ENCODE assay signal across 8 cellular contexts in the genomic region with DNA sequence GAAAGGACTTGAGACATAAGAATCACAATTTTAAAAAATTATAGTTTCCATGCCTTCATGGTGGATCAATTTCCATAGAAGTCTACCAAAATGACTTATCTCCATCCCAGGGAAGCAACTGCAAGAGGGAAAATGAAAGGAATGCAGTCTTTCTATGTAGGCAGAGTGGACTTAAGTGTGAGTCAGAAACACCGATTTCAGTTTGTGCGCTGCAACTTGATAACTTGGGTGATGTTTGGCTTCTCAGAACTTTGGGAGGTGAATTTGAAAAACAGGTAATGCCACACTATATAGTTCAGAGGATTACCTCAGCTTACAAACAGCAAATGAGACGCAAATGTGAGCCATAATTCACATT. TPM values are rescaled to one million over a fixed set of nuclear protein-coding genes. Genes with fewer than 3 reads are reported as not detected.
DNase-seq lines count a peak whose midpoint lies in the region; ATAC-seq lines count a peak whose summit lies in the region.

No MANE protein-coding gene starts in this region.

- H3K27me3 Mint-ChIP-seq in naive thymus-derived CD4-positive, alpha-beta T cell = peaks cover 0 to 18% (median 0%) of the 10 kb centered on the region in 5 donors

- peaks cover 0 to 4% (median 0%) of the 10 kb centered on the region in 11 donors for H3K9me3 Mint-ChIP-seq in naive thymus-derived CD4-positive, alpha-beta T cell

- peak overlapping the region; percentile 83 for H3K9ac ChIP-seq in Karpas-422 (ENCODE audit: low read length)

- H3K4me3 Mint-ChIP-seq in naive thymus-derived CD4-positive, alpha-beta T cell = peak overlapping the region; percentile 90 to 99 (median 99)

- peak overlapping the region; percentile 59 for H3K4me2 ChIP-seq in Karpas-422 (ENCODE audit: low read depth, low read length, poor library complexity, severe bottlenecking)

- H3K4me1 Mint-ChIP-seq in naive thymus-derived CD4-positive, alpha-beta T cell = peaks cover 28 to 50% (median 41%) of the 10 kb centered on the region in 7 donors

- H3K27ac Mint-ChIP-seq in naive thymus-derived CD4-positive, alpha-beta T cell = peak overlapping the region; percentile 96 to 99 (median 98)

- 0 out of 2 replicates have a peak, but pooled peaks cover 2% of the 10 kb centered on the region for H3K27me3 ChIP-seq in Karpas-422 (ENCODE audit: low read length)
- H3K27me3 ChIP-seq in naive thymus-derived CD4-positive, alpha-beta T cell (ENCODE audit: control insufficient read depth in 2 of 2, insufficient read depth in 2 of 2, low read length in 2 of 2) = no peaks in the 10 kb centered on the region

- peaks cover 18% of the 10 kb centered on the region for H4K20me1 ChIP-seq in Karpas-422 (ENCODE audit: insufficient read depth, low read depth, low read length)

- DNase-seq in AG08396 (ENCODE audit: low spot score) (peak; percentile 13), Karpas-422 (no peak), NCI-H1930 (lab: John Stamatoyannopoulos, UW) (no peak)
- no peak for DNase-seq in naive thymus-derived CD4-positive, alpha-beta T cell
- DNase-seq in stimulated activated CD4-positive, alpha-beta T cell treated with anti-CD3 and anti-CD28 coated beads, Interleukin-15, amount 100 ng/mL, for 24 hours = no peak

- H3K36me3 ChIP-seq in Karpas-422 (ENCODE audit: insufficient read depth, low read length) = no peaks in the 10 kb centered on the region
- no peaks in the 10 kb centered on the region for H3K36me3 ChIP-seq in naive thymus-derived CD4-positive, alpha-beta T cell (ENCODE audit: control insufficient read depth in 2 of 3, insufficient read depth in 3 of 3, low read length in 3 of 3)

- H3K27ac ChIP-seq in Karpas-422 (ENCODE audit: low read length) = no peak overlapping the region
- H3K27ac ChIP-seq in cingulate gyrus (ENCODE audit: low read depth, low read length) = peak overlapping the region; percentile 10
- peak overlapping the region; percentile 75 for H3K27ac ChIP-seq in naive thymus-derived CD4-positive, alpha-beta T cell (ENCODE audit: low read depth, low read length)

- POLR2A ChIA-PET in naive thymus-derived CD4-positive, alpha-beta T cell (lab: Charles Lee) = interaction anchor here (1.0 to 5.3 kb wide), 8 partner anchors 10 to 736 kb away, joined by 3 to 88 read pairs (median 4); partner anchors contain the start of gene CEP120

- intact Hi-C loops in naive thymus-derived CD4-positive, alpha-beta T cell (cut with micrococcal nuclease) = loop anchor here (5.0 to 10.0 kb wide), 4 partner anchors 74 to 1549 kb away; partner anchors contain the start of genes SNX2 (in 1 of the 2), SNX24 (in 1 of the 2) and SRFBP1 (in 1 of the 2)

- CTCF ChIA-PET in naive thymus-derived CD4-positive, alpha-beta T cell (lab: Charles Lee) = no interaction called here

- no peaks in the 10 kb centered on the region for H3K9me3 ChIP-seq in Karpas-422 (ENCODE audit: low read length)
- H3K9me3 ChIP-seq in naive thymus-derived CD4-positive, alpha-beta T cell (ENCODE audit: control insufficient read depth in 2 of 3, low read length in 3 of 3) = no peaks in the 10 kb centered on the region

- ATAC-seq in naive thymus-derived CD4-positive, alpha-beta T cell = no peak
- no peak for ATAC-seq in HG03439 (IDR thresholded peaks at IDR 0.05; ENCODE audit: unreplicated experiment)
- no peak for ATAC-seq in GM18511 (IDR thresholded peaks at IDR 0.05; ENCODE audit: unreplicated experiment)

- H3K79me2 ChIP-seq in Karpas-422 (ENCODE audit: low read length) = peaks cover 33% of the 10 kb centered on the region

- no peaks in the 10 kb centered on the region for H3K9me2 ChIP-seq in Karpas-422 (replicated peaks; ENCODE audit: insufficient read depth, low read length)

- H2AFZ ChIP-seq in Karpas-422 (ENCODE audit: low read length) = no peak overlapping the region

- peaks cover 0 to 6% (median 0%) of the 10 kb centered on the region in 5 donors for H3K36me3 Mint-ChIP-seq in naive thymus-derived CD4-positive, alpha-beta T cell

- peaks cover 16% of the 10 kb centered on the region for H3K4me1 ChIP-seq in Karpas-422 (ENCODE audit: low read length)
- H3K4me1 ChIP-seq in naive thymus-derived CD4-positive, alpha-beta T cell (ENCODE audit: control insufficient read depth in 2 of 2, insufficient read depth in 2 of 2, low read length in 2 of 2) = peaks cover 15 to 22% of the 10 kb centered on the region in 2 donors

- peak overlapping the region; percentile 74 for H3K4me3 ChIP-seq in Karpas-422 (ENCODE audit: low read length)
- H3K4me3 ChIP-seq in naive thymus-derived CD4-positive, alpha-beta T cell (ENCODE audit: low read length) = peak overlapping the region; percentile 73

RNA-seq across cellular contexts. Expression of gene CSNK1G3, which starts 0.7 kb away (rescaled TPM):
- total RNA-seq in Karpas-422 (2014; rRNA removed; shearing (Covaris generic); ENCODE audit: low replicate concordance) = 27.4 and 28.5 TPM in 2 replicates
- total RNA-seq in naive thymus-derived CD4-positive, alpha-beta T cell = 10 to 100 TPM; 33.1 to 83.8 (median 71.0) TPM
- polyA plus RNA-seq in naive thymus-derived CD4-positive, alpha-beta T cell = 10 to 100 TPM; 20.0 to 25.6 TPM
